Comparison of ENCODE assay signal across 8 cellular contexts in genomic region chr12:112937741-112938719, GRCh38. TPM values are rescaled to one million over a fixed set of nuclear protein-coding genes. Genes with fewer than 3 reads are reported as not detected.
DNase-seq lines count a peak whose midpoint lies in the region; ATAC-seq and TF ChIP-seq lines count a peak whose summit lies in the region.

TSS of gene OAS3 (plus strand) at chr12:112938474. CDS start at chr12:112938531, 57 bp downstream.

- H3K9me3 ChIP-seq in esophagus (ENCODE audit: control insufficient read depth in 2 of 2, insufficient read depth in 1 of 2, low read depth in 1 of 2, low read length in 1 of 2) (no peaks in the 10 kb centered on the region), mucosa of stomach (ENCODE audit: control insufficient read depth, low read length) (no peaks in the 10 kb centered on the region)

- DNase-seq in DMS79 (lab: John Stamatoyannopoulos, UW) (peak; percentile 44), HFF-Myc (ENCODE audit: extremely low read depth, low read depth) (peak; percentile 55), NOMO-1 treated with DMSO at 0.1 percent for 48 hours (lab: John Stamatoyannopoulos, UW; ENCODE audit: unreplicated experiment) (peak; percentile 58), activated T-cell treated with anti-CD3 and anti-CD28 coated beads for 48 hours (ENCODE audit: low read depth) (peak; percentile 27)
- peak; percentile 69 for DNase-seq in stimulated activated CD8-positive, alpha-beta memory T cell treated with anti-CD3 and anti-CD28 coated beads, Interleukin-4, amount 100 ng/mL, for 48 hours

- ATAC-seq in HG03439 (IDR thresholded peaks at IDR 0.05; ENCODE audit: unreplicated experiment) = no peak

- peak within 1 kb of the TSS; percentile 78 for H3K9ac ChIP-seq in mucosa of stomach (ENCODE audit: low read length)

- H3K27me3 ChIP-seq in esophagus (ENCODE audit: control insufficient read depth in 1 of 2, insufficient read depth in 2 of 2, low read length in 2 of 2) = no peaks in the 10 kb centered on the region
- H3K27me3 ChIP-seq in mucosa of stomach (ENCODE audit: control insufficient read depth, insufficient read depth, low read length) = no peaks in the 10 kb centered on the region

- WGBS in esophagus, 2 donors = 6 to 7% methylated on average over 50 of the region's 50 CpGs

- peak within 1 kb of the TSS; percentile 97 for H3K27ac ChIP-seq in esophagus (ENCODE audit: low read depth in 2 of 2, low read length in 1 of 2)

- peak within 1 kb of the TSS; percentile 69 for H3K4me3 ChIP-seq in HFF-Myc (replicated peaks; ENCODE audit: low read depth, low read length)
- H3K4me3 ChIP-seq in esophagus (ENCODE audit: low read depth in 1 of 2, low read length in 2 of 2) = peak within 1 kb of the TSS; percentile 82 to 86
- peak within 1 kb of the TSS; percentile 64 for H3K4me3 ChIP-seq in mucosa of stomach (ENCODE audit: low read length)

- H3K4me1 ChIP-seq in esophagus (ENCODE audit: control insufficient read depth in 2 of 2, insufficient read depth in 2 of 2, low read length in 1 of 2) (peaks cover 4 to 8% of the 10 kb centered on the region in 2 donors), mucosa of stomach (ENCODE audit: control insufficient read depth, insufficient read depth, low read length) (peaks cover 14% of the 10 kb centered on the region)

- no peak for TF ChIP-seq CTCF in HFF-Myc (IDR thresholded peaks at IDR 0.05; ENCODE audit: low read depth, low read length, missing control alignments)

- H3K36me3 ChIP-seq in esophagus (ENCODE audit: control insufficient read depth in 2 of 2, insufficient read depth in 2 of 2, low read length in 1 of 2) = peaks cover 0 to 5% of the 10 kb centered on the region in 2 donors
- H3K36me3 ChIP-seq in mucosa of stomach (ENCODE audit: control insufficient read depth, insufficient read depth, low read length) = no peaks in the 10 kb centered on the region

RNA-seq across cellular contexts. Expression of gene OAS3, which starts in this region (rescaled TPM):
- 10 to 100 TPM; 13.2 to 15.2 TPM for polyA plus RNA-seq in esophagus
